In genomic region chr20:44973053-44973452, GRCh38 we compare ENCODE assay signal across 14 cellular contexts. TPM values are rescaled to one million over a fixed set of nuclear protein-coding genes. Genes with fewer than 3 reads are reported as not detected.
DNase-seq lines count a peak whose midpoint lies in the region; TF ChIP-seq lines count a peak whose summit lies in the region.
"Had no signal": no experiment of that assay in that cellular context is flagged by ENCODE, and none has a peak within 500 bp of the region (broad histone marks: within the 10 kb centered on the region; RNA-seq: fewer than 3 reads in every experiment).

No MANE protein-coding gene starts in this region.

- TF ChIP-seq POLR2A in testis (IDR thresholded peaks at IDR 0.05): no peak

- H3K27me3 Mint-ChIP-seq in T-helper 1 cell treated with Interleukin-12 subunit alpha and Interleukin-12 subunit beta and Interleukin-4 antibody, amounts not matched to agents 30 μg/mL and 1 μg/mL, for 36 hours (ENCODE audit: low read depth): no peaks in the 10 kb centered on the region

- H3K4me1 Mint-ChIP-seq in T-helper 1 cell treated with Interleukin-12 subunit alpha and Interleukin-12 subunit beta and Interleukin-4 antibody, amounts not matched to agents 30 μg/mL and 1 μg/mL, for 36 hours (ENCODE audit: low read depth): peaks cover 68% of the 10 kb centered on the region

- H3K4me3 ChIP-seq in KMS-11 (IDR thresholded peaks at IDR 0.05; ENCODE audit: insufficient read depth, low read depth, low read length): no peak overlapping the region
- H3K4me3 ChIP-seq in astrocyte of the spinal cord (ENCODE audit: low read depth, low read length): no peak overlapping the region
- no peak overlapping the region for H3K4me3 ChIP-seq in neutrophil (ENCODE audit: low read depth in 1 of 2, low read length in 1 of 2)
- H3K4me3 ChIP-seq in testis: no peak overlapping the region
- H3K4me3 ChIP-seq: lung, prostate gland had no signal

- H3K9me3 Mint-ChIP-seq in T-helper 1 cell treated with Interleukin-12 subunit alpha and Interleukin-12 subunit beta and Interleukin-4 antibody, amounts not matched to agents 30 μg/mL and 1 μg/mL, for 36 hours: no peaks in the 10 kb centered on the region

- H3K36me3 ChIP-seq in KMS-11 (ENCODE audit: insufficient read depth): peaks cover 21% of the 10 kb centered on the region; the same call in 1 of the 2 replicates
- H3K36me3 ChIP-seq in neutrophil: peaks cover 50% of the 10 kb centered on the region
- H3K36me3 ChIP-seq in testis (ENCODE audit: low read depth, missing control alignments): no peaks in the 10 kb centered on the region
- H3K36me3 ChIP-seq: prostate gland had no signal

- H3K9ac ChIP-seq in KMS-11: no peak overlapping the region

- H3K27ac ChIP-seq in KMS-11 (peak overlapping the region; percentile 69; the same call in 1 of the 2 replicates), neutrophil (peak overlapping the region; percentile 99), testis (no peak overlapping the region)
- H3K27ac ChIP-seq: 22Rv1, prostate gland had no signal

- no peaks in the 10 kb centered on the region for H4K20me1 ChIP-seq in KMS-11 (ENCODE audit: insufficient read depth)

- no peak for DNase-seq in T-helper 1 cell
- DNase-seq in astrocyte of the spinal cord (ENCODE audit: low read depth, low spot score): peak; percentile 24
- no peak for DNase-seq in testis
- DNase-seq in stimulated activated CD4-positive, alpha-beta T cell treated with anti-CD3 and anti-CD28 coated beads, Interleukin-4, amount 100 ng/mL, for 24 hours: no peak
- no peak for DNase-seq in mesenteric fat pad (ENCODE audit: low spot score)
- DNase-seq: NCI-H1048; NCI-H510A; stimulated activated CD4-positive, alpha-beta T cell treated with anti-CD3 and anti-CD28 coated beads, Interleukin-2, amount 100 ng/mL, for 48 hours had no signal

- no peak overlapping the region for H3K4me3 Mint-ChIP-seq in T-helper 1 cell treated with Interleukin-12 subunit alpha and Interleukin-12 subunit beta and Interleukin-4 antibody, amounts not matched to agents 30 μg/mL and 1 μg/mL, for 36 hours

- H3K4me1 ChIP-seq in KMS-11 (ENCODE audit: low read depth, poor library complexity, severe bottlenecking) (peaks cover 88% of the 10 kb centered on the region), neutrophil (ENCODE audit: control insufficient read depth in 1 of 2, insufficient read depth in 1 of 2, low read depth in 1 of 2, low read length in 1 of 2) (peaks cover 58 to 70% of the 10 kb centered on the region in 2 experiments), testis (no peaks in the 10 kb centered on the region)
- H3K4me1 ChIP-seq: prostate gland had no signal

- intact Hi-C loops in testis (cut with DNase I; ENCODE audit: low total_unique reads): no loop called here

- peak overlapping the region; percentile 43 for H3K27ac Mint-ChIP-seq in T-helper 1 cell treated with Interleukin-12 subunit alpha and Interleukin-12 subunit beta and Interleukin-4 antibody, amounts not matched to agents 30 μg/mL and 1 μg/mL, for 36 hours

- 86 to 95% methylated on average over 2 of the region's 2 CpGs for WGBS in testis, 2 donors

- H3K9me3 ChIP-seq in neutrophil: no peaks in the 10 kb centered on the region
- H3K9me3 ChIP-seq in testis: no peaks in the 10 kb centered on the region
- H3K9me3 ChIP-seq: prostate gland had no signal

- H3K79me2 ChIP-seq in KMS-11 (ENCODE audit: insufficient read depth, low read depth): peaks cover 53% of the 10 kb centered on the region

- H2AFZ ChIP-seq in KMS-11 (ENCODE audit: low read depth): no peak overlapping the region

- peak overlapping the region; percentile 96 for H3K4me2 ChIP-seq in KMS-11

- in situ Hi-C loops in astrocyte of the spinal cord (cut with HindIII; ENCODE audit: low sequenced_read_pairs): no loop called here

- TF ChIP-seq CTCF in KMS-11 (conservative IDR thresholded peaks at IDR 0.05; ENCODE audit: low read depth, low read length) (no peak), astrocyte of the spinal cord (IDR thresholded peaks at IDR 0.05; ENCODE audit: low read depth, low read length) (no peak), neutrophil (IDR thresholded peaks at IDR 0.05) (no peak), testis (IDR thresholded peaks at IDR 0.05) (no peak)

- no peaks in the 10 kb centered on the region for H3K27me3 ChIP-seq in KMS-11 (ENCODE audit: insufficient read depth, low read depth)
- H3K27me3 ChIP-seq in neutrophil: no peaks in the 10 kb centered on the region
- H3K27me3 ChIP-seq in testis: no peaks in the 10 kb centered on the region

- H3K36me3 Mint-ChIP-seq in T-helper 1 cell treated with Interleukin-12 subunit alpha and Interleukin-12 subunit beta and Interleukin-4 antibody, amounts not matched to agents 30 μg/mL and 1 μg/mL, for 36 hours (ENCODE audit: low read depth): peaks cover 64% of the 10 kb centered on the region

RNA-seq across cellular contexts. Expression of gene STK4, which starts 6.7 kb away (rescaled TPM):
- total RNA-seq in testis (10 to 100 TPM; 39.6 to 42.7 TPM), mesenteric fat pad (34.4 TPM)
- 24.9 TPM for polyA plus RNA-seq in testis (ENCODE audit: insufficient read depth, low read depth, low replicate concordance)

RNA-seq across cellular contexts. Expression of gene TOMM34, which starts 12.9 kb away (rescaled TPM):
- 100 to 1,000 TPM; 212 to 246 TPM for total RNA-seq in testis
- 263 TPM for polyA plus RNA-seq in testis (ENCODE audit: insufficient read depth, low read depth, low replicate concordance)
- 9.1 TPM for total RNA-seq in mesenteric fat pad

Comparison
In these comparisons a context has a peak if more than half of its experiments do, and no peak if none do; other contexts are left out.
1. H3K27ac ChIP-seq: peak in KMS-11 (single experiment) and neutrophil (single experiment); none in testis (0 of 2).
2. RNA of gene TOMM34, which starts 12.9 kb away (total RNA-seq): 212 to 246 TPM in testis; 9.1 TPM in mesenteric fat pad (single experiment); every median in the first group is over 10 times any median in the second.